12 cellular contexts compared by ENCODE assay signal in the genomic region with DNA sequence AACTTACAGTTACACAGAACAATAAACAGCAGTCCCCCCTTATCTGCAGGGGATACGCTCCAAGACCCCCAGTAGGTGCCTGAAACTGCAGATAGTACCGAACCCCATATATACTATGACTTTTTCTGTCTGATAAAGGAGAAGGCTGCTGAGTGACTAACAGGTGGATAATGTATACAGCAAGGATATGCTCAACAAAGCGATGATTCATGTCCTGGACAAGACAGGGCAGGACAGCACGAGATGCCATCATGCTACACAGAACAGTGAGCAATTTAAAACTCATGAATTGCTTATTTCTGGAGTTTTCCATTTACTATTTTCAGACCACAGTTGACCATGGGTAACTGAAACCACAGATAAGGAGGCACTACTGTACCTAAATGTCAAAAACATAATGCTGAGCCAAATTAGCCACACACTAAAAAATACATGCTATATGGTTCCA.
DNase-seq lines count a peak whose midpoint lies in the region; ATAC-seq and TF ChIP-seq lines count a peak whose summit lies in the region.
"Had no signal": no experiment of that assay in that cellular context is flagged by ENCODE, and none has a peak within 500 bp of the region (broad histone marks: within the 10 kb centered on the region; RNA-seq: fewer than 3 reads in every experiment).

No MANE protein-coding gene starts in this region.

- TF ChIP-seq CTCF in esophagus muscularis mucosa (IDR thresholded peaks at IDR 0.05): no peak

- no peak overlapping the region for H3K4me3 ChIP-seq in esophagus muscularis mucosa
- H3K4me3 ChIP-seq: gastroesophageal sphincter had no signal

- H3K27me3 ChIP-seq in esophagus muscularis mucosa: no peaks in the 10 kb centered on the region
- H3K27me3 ChIP-seq: gastroesophageal sphincter had no signal

- H3K36me3 ChIP-seq in esophagus muscularis mucosa: peaks cover 0 to 16% (median 9%) of the 10 kb centered on the region in 4 donors

- ATAC-seq in GM21825 (IDR thresholded peaks at IDR 0.05; ENCODE audit: unreplicated experiment): peak; percentile 29
- ATAC-seq: gastroesophageal sphincter had no signal

- H3K27ac ChIP-seq in epithelial cell of prostate: peak overlapping the region; percentile 60
- H3K27ac ChIP-seq in esophagus muscularis mucosa (replicated peaks in 1 of 4): no peak overlapping the region
- H3K27ac ChIP-seq: C4-2B, gastroesophageal sphincter had no signal

- intact Hi-C loops in esophagus muscularis mucosa (cut with DNase I): no loop called here

- TF ChIP-seq POLR2A in esophagus muscularis mucosa (IDR thresholded peaks at IDR 0.05; ENCODE audit: low read depth): no peak

- H3K9me3 ChIP-seq in esophagus muscularis mucosa: no peaks in the 10 kb centered on the region
- H3K9me3 ChIP-seq: gastroesophageal sphincter had no signal

- H3K4me1 ChIP-seq in esophagus muscularis mucosa: peaks cover 0 to 7% (median 3%) of the 10 kb centered on the region in 4 donors
- H3K4me1 ChIP-seq: gastroesophageal sphincter had no signal

- DNase-seq in AG08396 (ENCODE audit: low spot score) (peak; percentile 39), NCI-H226 (peak; percentile 17), epithelial cell of prostate (ENCODE audit: low read depth, low spot score) (peak; percentile 76), NCI-H748 treated with DMSO at 0.1 percent for 48 hours (lab: John Stamatoyannopoulos, UW) (no peak), DMS 273 (lab: John Stamatoyannopoulos, UW; ENCODE audit: unreplicated experiment) (no peak), esophagus muscularis mucosa (ENCODE audit: extremely low spot score) (no peak)
- no peak for DNase-seq in activated effector memory CD4-positive, alpha-beta T cell treated with Interleukin-2 at 50 U/mL for 16 hours
- DNase-seq: activated CD4-positive, alpha-beta T cell treated with anti-CD3 and anti-CD28 coated beads, Interleukin-2, amount 50 U/mL, for 48 hours; stimulated activated CD4-positive, alpha-beta T cell treated with anti-CD3 and anti-CD28 coated beads, Interleukin-12 subunit alpha, Interleukin-12 subunit beta, amount 100 ng/mL, for 4 hours had no signal

- WGBS in esophagus muscularis mucosa: 72% methylated on average over 4 of the region's 4 CpGs

- no peak for TF ChIP-seq EP300 in esophagus muscularis mucosa (IDR thresholded peaks at IDR 0.05)

Comparison
In these comparisons a context has a peak if more than half of its experiments do, and no peak if none do; other contexts are left out.
1. DNase-seq: peak in AG08396 (single experiment), NCI-H226 (single experiment) and epithelial cell of prostate (single experiment); none in NCI-H748 treated with DMSO at 0.1 percent for 48 hours (single experiment), activated effector memory CD4-positive, alpha-beta T cell treated with Interleukin-2 at 50 U/mL for 16 hours (single experiment), DMS 273 (single experiment) and esophagus muscularis mucosa (single experiment).